ENCODE assay signal across 24 cellular contexts in genomic region chr14:31010935-31011334, GRCh38. TPM values are rescaled to one million over a fixed set of nuclear protein-coding genes. Genes with fewer than 3 reads are reported as not detected.
DNase-seq lines count a peak whose midpoint lies in the region; ATAC-seq, FAIRE-seq and TF ChIP-seq lines count a peak whose summit lies in the region.
"Had no signal": no experiment of that assay in that cellular context is flagged by ENCODE, and none has a peak within 500 bp of the region (broad histone marks: within the 10 kb centered on the region; RNA-seq: fewer than 3 reads in every experiment).

No MANE protein-coding gene starts in this region.

- no peaks in the 10 kb centered on the region for H3K27me3 Mint-ChIP-seq in WTC11 (ENCODE audit: low read depth)

- DNase-seq in HepG2 (ENCODE audit: low spot score) (no peak), right lobe of liver (no peak), WTC11 (ENCODE audit: low spot score) (no peak), NCI-H1048 (lab: John Stamatoyannopoulos, UW) (no peak), GM10266 (ENCODE audit: extremely low spot score) (no peak)
- DNase-seq in activated CD4-positive, alpha-beta T cell treated with anti-CD3 and anti-CD28 coated beads for 48 hours = no peak
- DNase-seq: 8988T; ACHN; AML-193; BE2C; CD8-positive, alpha-beta T cell; DMS 273 treated with DMSO at 0.1 percent for 48 hours; DMS79; EL; GDM1; H7; HCEC 1CT had no signal

- WGBS in HepG2 (ENCODE audit: low lambda C conversion rate) = 96% methylated on average over 3 of the region's 3 CpGs
- WGBS in right lobe of liver (ENCODE audit: insufficient coverage, low coverage, low lambda C conversion rate, missing lambda C conversion rate) = 65% methylated on average over 3 of the region's 3 CpGs

- TF ChIP-seq CTCF in HepG2 (CRISPR knock-in tag; IDR thresholded peaks at IDR 0.05) (no peak), right lobe of liver (IDR thresholded peaks at IDR 0.05) (no peak), HEK293 (tag by site-specific recombination; IDR thresholded peaks at IDR 0.05) (no peak), WTC11 (IDR thresholded peaks at IDR 0.05) (no peak), GM10266 (IDR thresholded peaks at IDR 0.05; ENCODE audit: control insufficient read depth, insufficient read depth, low read depth, missing control alignments) (no peak)

- H3K27ac ChIP-seq in HepG2 (ENCODE audit: extremely low read length, insufficient read depth, low read length) (no peak overlapping the region), right lobe of liver (no peak overlapping the region), HEK293 (ENCODE audit: extremely low read depth, low read depth, low read length) (no peak overlapping the region)
- H3K27ac ChIP-seq: A549; BLaER1 treated with 17β-estradiol and CSF1 and Interleukin-3, amounts not matched to agents 10 nM and 100 nM had no signal

- peaks cover 98% of the 10 kb centered on the region for H3K79me2 ChIP-seq in HepG2 (ENCODE audit: insufficient read depth, low read length)

- 0 out of 2 replicates have a peak overlapping the region, but pooled peaks have one; percentile 63 for H3K27ac Mint-ChIP-seq in WTC11
- H3K27ac Mint-ChIP-seq: CD8-positive, alpha-beta T cell had no signal

- no peak for TF ChIP-seq RAD21 in HepG2 (CRISPR knock-in tag; IDR thresholded peaks at IDR 0.05)

- TF ChIP-seq POLR2A in HepG2 (IDR thresholded peaks at IDR 0.05; ENCODE audit: insufficient read depth in 1 of 2, low read depth in 2 of 2, low read length in 2 of 2) = no peak
- no peak for TF ChIP-seq POLR2A in right lobe of liver (IDR thresholded peaks at IDR 0.05)

- POLR2A ChIA-PET in HepG2 (lab: Yijun Ruan, JAX) = interaction anchor here (4.0 to 4.1 kb wide), 2 partner anchors 13 to 15 kb away, joined by 17 to 23 read pairs; partner anchors contain the start of genes AP4S1 and STRN3
- POLR2A ChIA-PET in HEK293 (lab: Yijun Ruan, JAX) = interaction anchor here (1.8 kb wide), 1 partner anchor 15 kb away, joined by 8 read pairs; the partner anchor contains the start of genes AP4S1 and STRN3
- POLR2A ChIA-PET in WTC11 (lab: Charles Lee) = no interaction called here

- ATAC-seq in HepG2 (no peak), right lobe of liver (no peak), WTC11 (no peak)
- ATAC-seq: A549; CD8-positive, alpha-beta T cell had no signal

- peaks cover 10% of the 10 kb centered on the region for H3K4me1 Mint-ChIP-seq in WTC11

- H4K20me1 ChIP-seq in HepG2 (ENCODE audit: insufficient read depth, low read length) = peaks cover 78% of the 10 kb centered on the region

- H3K36me3 ChIP-seq in HepG2 (replicated peaks in 1 of 2; ENCODE audit: control insufficient read depth in 1 of 2, insufficient read depth in 2 of 2, low read length in 2 of 2) = peaks cover 12 to 67% of the 10 kb centered on the region in 2 experiments
- H3K36me3 ChIP-seq in right lobe of liver = peaks cover 0 to 12% (median 1%) of the 10 kb centered on the region in 4 donors
- H3K36me3 ChIP-seq in HEK293 (ENCODE audit: control insufficient read depth in 2 of 2, insufficient read depth in 1 of 2, low read length in 2 of 2) = peaks cover 6 to 15% of the 10 kb centered on the region in 2 experiments

- intact Hi-C loops in HepG2 (cut with micrococcal nuclease; ENCODE audit: unreplicated experiment) = no loop called here
- intact Hi-C loops in right lobe of liver (cut with DNase I) = no loop called here

- H3K4me2 ChIP-seq in HepG2 (ENCODE audit: low read depth, low read length) = no peak overlapping the region
- H3K4me2 ChIP-seq: A549; BLaER1 treated with 17β-estradiol and CSF1 and Interleukin-3, amounts not matched to agents 10 nM and 100 nM had no signal

- CTCF ChIA-PET in HepG2 (lab: Yijun Ruan, JAX; ENCODE audit: low intra/inter-chr PET ratio, low total read pairs) = no interaction called here
- CTCF ChIA-PET in HEK293 (lab: Yijun Ruan, JAX) = no interaction called here
- CTCF ChIA-PET in WTC11 (lab: Charles Lee) = no interaction called here

- TF ChIP-seq EP300 in HepG2 (IDR thresholded peaks at IDR 0.05; ENCODE audit: low read depth in 2 of 2, low read length in 2 of 2) (no peak), HepG2 (CRISPR knock-in tag; IDR thresholded peaks at IDR 0.05; ENCODE audit: borderline replicate concordance) (no peak)

- no peak overlapping the region for H3K4me3 Mint-ChIP-seq in WTC11
- H3K4me3 Mint-ChIP-seq: CD8-positive, alpha-beta T cell had no signal

- H3K4me1 ChIP-seq in HepG2 (ENCODE audit: insufficient read depth, low read length) (peaks cover 20% of the 10 kb centered on the region), right lobe of liver (peaks cover 0 to 17% (median 4%) of the 10 kb centered on the region in 4 donors), HEK293 (ENCODE audit: control insufficient read depth, insufficient read depth, low read length) (peaks cover 5% of the 10 kb centered on the region; the same call in 1 of the 2 replicates)
- H3K4me1 ChIP-seq: A549; BE2C; BLaER1 treated with 17β-estradiol and CSF1 and Interleukin-3, amounts not matched to agents 10 nM and 100 nM had no signal

- H3K27me3 ChIP-seq in HepG2 (ENCODE audit: control insufficient read depth in 1 of 2, insufficient read depth in 2 of 2, low read length in 2 of 2) (no peaks in the 10 kb centered on the region), right lobe of liver (no peaks in the 10 kb centered on the region)
- H3K27me3 ChIP-seq: BE2C; BLaER1 treated with 17β-estradiol and CSF1 and Interleukin-3, amounts not matched to agents 10 nM and 100 nM had no signal

- FAIRE-seq in HepG2 (lab: Jason Lieb, UNC) = no peak
- FAIRE-seq: A549, D721Med, GM12891, GM18507, H1 had no signal

- in situ Hi-C loops in HepG2 (cut with HindIII; ENCODE audit: extremely low pct_ligation_motif_present, low pct_unique_long_range_greater_than_20kb) = no loop called here

- no peaks in the 10 kb centered on the region for H3K9me3 ChIP-seq in HepG2 (ENCODE audit: low read length)
- no peaks in the 10 kb centered on the region for H3K9me3 ChIP-seq in right lobe of liver
- no peaks in the 10 kb centered on the region for H3K9me3 ChIP-seq in HEK293 (ENCODE audit: control insufficient read depth, insufficient read depth, low read depth, low read length)
- H3K9me3 ChIP-seq: A549, BE2C had no signal

- BruUV-seq in HepG2 (replicated peaks; lab: Mats Ljungman, UMichigan) = no TSS peak

- no peak overlapping the region for H3K4me3 ChIP-seq in HepG2 (replicated peaks in 1 of 3; ENCODE audit: insufficient read depth in 1 of 3, low read depth in 2 of 3, low read length in 3 of 3)
- H3K4me3 ChIP-seq in right lobe of liver = no peak overlapping the region
- no peak overlapping the region for H3K4me3 ChIP-seq in HEK293 (ENCODE audit: low read depth, low read length)
- H3K4me3 ChIP-seq: A549; BLaER1 treated with 17β-estradiol and CSF1 and Interleukin-3, amounts not matched to agents 10 nM and 100 nM had no signal

- no peaks in the 10 kb centered on the region for H3K9me3 Mint-ChIP-seq in WTC11
- H3K9me3 Mint-ChIP-seq: CD8-positive, alpha-beta T cell had no signal

- H3K36me3 Mint-ChIP-seq in WTC11 = peaks cover 22% of the 10 kb centered on the region

- no peak overlapping the region for H2AFZ ChIP-seq in HepG2 (ENCODE audit: low read length)

- no peak overlapping the region for H3K9ac ChIP-seq in HepG2 (ENCODE audit: insufficient read depth, low read depth, low read length)
- H3K9ac ChIP-seq: BLaER1 treated with 17β-estradiol and CSF1 and Interleukin-3, amounts not matched to agents 10 nM and 100 nM had no signal

RNA-seq across cellular contexts. Expression of gene AP4S1, which starts 14.5 kb away (rescaled TPM):
- total RNA-seq in HepG2 (2016; rRNA removed; fragmentation: Illumina TruSeq; extraction: Trizol) (21.1 and 22.4 TPM in 2 replicates), right lobe of liver (1 to 10 TPM; 2.0 to 5.3 (median 2.5) TPM), WTC11 (2021) (5.5 to 7.0 TPM (median 6.2 TPM) in 3 replicates)
- total RNA-seq in HepG2 (2016; cell fraction: cytosol; rRNA removed; fragmentation: Illumina TruSeq; extraction: Trizol; ENCODE audit: low read depth) = 13.0 and 13.5 TPM in 2 replicates
- 20.7 and 22.3 TPM in 2 replicates for total RNA-seq in HepG2 (2016; cell fraction: insoluble cytoplasmic fraction; rRNA removed; fragmentation: Illumina TruSeq; extraction: Trizol)
- total RNA-seq in HepG2 (2016; cell fraction: membrane; rRNA removed; fragmentation: Illumina TruSeq; extraction: Trizol) = 18.6 and 18.9 TPM in 2 replicates
- 16.1 and 23.9 TPM in 2 replicates for total RNA-seq in HepG2 (2016; cell fraction: nucleus; rRNA removed; fragmentation: Illumina TruSeq; extraction: Trizol)
- 3.9 and 4.2 TPM in 2 replicates for polyA plus RNA-seq in HepG2 (2011; rRNA removed)
- polyA plus RNA-seq in HepG2 (2011; cell fraction: cytosol; rRNA removed) = 2.7 and 4.3 TPM in 2 replicates
- 4.0 and 5.7 TPM in 2 replicates for polyA plus RNA-seq in HepG2 (2011; cell fraction: nucleus; rRNA removed)
- 8.4 and 10.9 TPM in 2 replicates for polyA plus RNA-seq in HepG2 (2012)
- 12.3 and 14.0 TPM in 2 replicates for polyA plus RNA-seq in HepG2 (2016; cell fraction: cytosol; fragmentation: Illumina TruSeq; extraction: Trizol; ENCODE audit: low read depth)
- 22.9 and 29.9 TPM in 2 replicates for polyA plus RNA-seq in HepG2 (2016; cell fraction: insoluble cytoplasmic fraction; fragmentation: Illumina TruSeq; extraction: Trizol; ENCODE audit: low read depth)
- 16.3 and 16.6 TPM in 2 replicates for polyA plus RNA-seq in HepG2 (2016; cell fraction: membrane; fragmentation: Illumina TruSeq; extraction: Trizol; ENCODE audit: low read depth)
- 18.7 and 24.5 TPM in 2 replicates for polyA plus RNA-seq in HepG2 (2016; cell fraction: nucleus; fragmentation: Illumina TruSeq; extraction: Trizol; ENCODE audit: insufficient read depth, low read depth)
- polyA minus RNA-seq in HepG2 (2011; rRNA and poly(A)+ RNA removed; ENCODE audit: low replicate concordance) = 5.4 and 7.3 TPM in 2 replicates
- polyA minus RNA-seq in HepG2 (2011; cell fraction: cytosol; rRNA and poly(A)+ RNA removed) = 3.7 and 4.5 TPM in 2 replicates
- 13.8 and 15.0 TPM in 2 replicates for polyA minus RNA-seq in HepG2 (2011; cell fraction: nucleus; rRNA and poly(A)+ RNA removed)

RNA-seq across cellular contexts. Expression of gene STRN3, which starts 15.2 kb away (rescaled TPM):
- total RNA-seq in HepG2 (2016; rRNA removed; fragmentation: Illumina TruSeq; extraction: Trizol) = 123 and 135 TPM in 2 replicates
- total RNA-seq in HepG2 (2016; cell fraction: cytosol; rRNA removed; fragmentation: Illumina TruSeq; extraction: Trizol; ENCODE audit: low read depth) = 98.8 and 127 TPM in 2 replicates
- 127 and 145 TPM in 2 replicates for total RNA-seq in HepG2 (2016; cell fraction: insoluble cytoplasmic fraction; rRNA removed; fragmentation: Illumina TruSeq; extraction: Trizol)
- 62.4 and 67.2 TPM in 2 replicates for total RNA-seq in HepG2 (2016; cell fraction: membrane; rRNA removed; fragmentation: Illumina TruSeq; extraction: Trizol)
- total RNA-seq in HepG2 (2016; cell fraction: nucleus; rRNA removed; fragmentation: Illumina TruSeq; extraction: Trizol) = 136 and 152 TPM in 2 replicates
- polyA plus RNA-seq in HepG2 (2011; rRNA removed) = 44.9 and 49.4 TPM in 2 replicates
- polyA plus RNA-seq in HepG2 (2011; cell fraction: cytosol; rRNA removed) = 17.6 and 28.4 TPM in 2 replicates
- 37.0 and 38.5 TPM in 2 replicates for polyA plus RNA-seq in HepG2 (2011; cell fraction: nucleus; rRNA removed)
- polyA plus RNA-seq in HepG2 (2012) = 57.6 and 63.3 TPM in 2 replicates
- polyA plus RNA-seq in HepG2 (2016; cell fraction: cytosol; fragmentation: Illumina TruSeq; extraction: Trizol; ENCODE audit: low read depth) = 1.6 and 2.2 TPM in 2 replicates
- polyA plus RNA-seq in HepG2 (2016; cell fraction: insoluble cytoplasmic fraction; fragmentation: Illumina TruSeq; extraction: Trizol; ENCODE audit: low read depth) = 83.4 and 92.4 TPM in 2 replicates
- polyA plus RNA-seq in HepG2 (2016; cell fraction: membrane; fragmentation: Illumina TruSeq; extraction: Trizol; ENCODE audit: low read depth) = 9.6 and 10.8 TPM in 2 replicates
- polyA plus RNA-seq in HepG2 (2016; cell fraction: nucleus; fragmentation: Illumina TruSeq; extraction: Trizol; ENCODE audit: insufficient read depth, low read depth) = 89.5 and 94.1 TPM in 2 replicates
- polyA minus RNA-seq in HepG2 (2011; rRNA and poly(A)+ RNA removed; ENCODE audit: low replicate concordance) = 16.3 and 63.5 TPM in 2 replicates
- polyA minus RNA-seq in HepG2 (2011; cell fraction: cytosol; rRNA and poly(A)+ RNA removed) = 84.7 and 102 TPM in 2 replicates
- 292 and 316 TPM in 2 replicates for polyA minus RNA-seq in HepG2 (2011; cell fraction: nucleus; rRNA and poly(A)+ RNA removed)
- 10 to 100 TPM; 19.5 to 28.0 (median 21.5) TPM for total RNA-seq in right lobe of liver
- total RNA-seq in WTC11 (2021) = 37.1 to 40.8 TPM (median 40.4 TPM) in 3 replicates

Comparison
In these comparisons a context has a peak if more than half of its experiments do, and no peak if none do; other contexts are left out.
1. Of the 63 proteins assayed by ChIP-seq in both HepG2 and HEK293: peak only in HepG2: REPIN1 and ZSCAN5A; only in HEK293: none; in both: none; in neither: 61.